Comparison of ENCODE assay signal across 1 cellular context in the genomic region with DNA sequence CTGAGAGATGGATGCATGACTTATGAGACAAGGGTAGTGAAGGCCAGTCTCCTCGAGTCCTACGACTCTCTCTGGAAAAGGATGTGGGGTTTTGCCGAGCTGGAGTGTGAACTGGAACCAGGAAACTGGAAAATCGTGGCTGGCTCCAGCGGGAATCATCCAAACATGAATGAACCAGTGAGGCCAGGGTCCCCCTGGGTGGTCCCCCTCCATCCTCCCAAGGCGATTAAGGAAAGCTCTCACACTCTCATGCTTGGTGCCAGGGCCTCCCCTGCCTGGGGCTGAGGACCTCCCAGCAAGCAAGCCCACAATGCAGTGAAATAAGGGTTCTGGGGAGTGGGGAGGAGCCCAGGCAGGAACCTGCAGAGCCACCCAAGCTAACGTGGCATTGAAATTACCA.
TF ChIP-seq lines count a peak whose summit lies in the region.

No MANE protein-coding gene starts in this region.

TF ChIP-seq in H1, 55 proteins besides CTCF, POLR2A, EP300 and RAD21:
- no peak for TF ChIP-seq POLR2AphosphoS5 (IDR thresholded peaks at IDR 0.05; ENCODE audit: low read depth, low read length)
